Comparison of ENCODE assay signal across 1 cellular context in the genomic region with DNA sequence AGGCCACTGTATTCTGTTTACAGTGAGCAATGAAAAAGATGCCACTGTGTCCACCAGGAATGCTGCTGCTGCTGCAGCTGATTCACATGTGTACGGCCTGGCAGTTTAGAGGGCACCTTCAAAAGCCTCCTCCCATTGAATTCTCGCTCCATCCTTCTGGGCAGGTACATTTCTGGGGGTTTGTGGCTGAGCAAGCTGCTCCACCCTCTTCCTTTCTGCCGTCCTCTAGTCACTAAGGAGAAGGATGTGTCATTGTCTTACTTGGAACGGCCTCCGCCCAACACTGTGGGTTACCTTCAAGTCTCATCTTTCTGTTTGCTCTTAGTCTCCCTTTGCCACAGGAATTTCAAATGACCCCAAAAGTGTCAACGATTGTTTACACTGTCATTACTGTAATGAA.
TF ChIP-seq lines count a peak whose summit lies in the region.

No MANE protein-coding gene starts in this region.

TF ChIP-seq in GM23338, 12 proteins besides CTCF, POLR2A, EP300 and RAD21 (continued from another document):
- TF ChIP-seq EZH2phosphoT487 (IDR thresholded peaks at IDR 0.05; ENCODE audit: unreplicated experiment) (no peak), CREB1 (CRISPR knock-in tag; IDR thresholded peaks at IDR 0.05; ENCODE audit: low read depth) (no peak), EZH2 (IDR thresholded peaks at IDR 0.05; ENCODE audit: low read depth, unreplicated experiment) (no peak), ZNF114 (CRISPR knock-in tag; IDR thresholded peaks at IDR 0.05) (no peak), NANOG (IDR thresholded peaks at IDR 0.05; ENCODE audit: borderline replicate concordance) (no peak)
- TF ChIP-seq, protein P1, sequence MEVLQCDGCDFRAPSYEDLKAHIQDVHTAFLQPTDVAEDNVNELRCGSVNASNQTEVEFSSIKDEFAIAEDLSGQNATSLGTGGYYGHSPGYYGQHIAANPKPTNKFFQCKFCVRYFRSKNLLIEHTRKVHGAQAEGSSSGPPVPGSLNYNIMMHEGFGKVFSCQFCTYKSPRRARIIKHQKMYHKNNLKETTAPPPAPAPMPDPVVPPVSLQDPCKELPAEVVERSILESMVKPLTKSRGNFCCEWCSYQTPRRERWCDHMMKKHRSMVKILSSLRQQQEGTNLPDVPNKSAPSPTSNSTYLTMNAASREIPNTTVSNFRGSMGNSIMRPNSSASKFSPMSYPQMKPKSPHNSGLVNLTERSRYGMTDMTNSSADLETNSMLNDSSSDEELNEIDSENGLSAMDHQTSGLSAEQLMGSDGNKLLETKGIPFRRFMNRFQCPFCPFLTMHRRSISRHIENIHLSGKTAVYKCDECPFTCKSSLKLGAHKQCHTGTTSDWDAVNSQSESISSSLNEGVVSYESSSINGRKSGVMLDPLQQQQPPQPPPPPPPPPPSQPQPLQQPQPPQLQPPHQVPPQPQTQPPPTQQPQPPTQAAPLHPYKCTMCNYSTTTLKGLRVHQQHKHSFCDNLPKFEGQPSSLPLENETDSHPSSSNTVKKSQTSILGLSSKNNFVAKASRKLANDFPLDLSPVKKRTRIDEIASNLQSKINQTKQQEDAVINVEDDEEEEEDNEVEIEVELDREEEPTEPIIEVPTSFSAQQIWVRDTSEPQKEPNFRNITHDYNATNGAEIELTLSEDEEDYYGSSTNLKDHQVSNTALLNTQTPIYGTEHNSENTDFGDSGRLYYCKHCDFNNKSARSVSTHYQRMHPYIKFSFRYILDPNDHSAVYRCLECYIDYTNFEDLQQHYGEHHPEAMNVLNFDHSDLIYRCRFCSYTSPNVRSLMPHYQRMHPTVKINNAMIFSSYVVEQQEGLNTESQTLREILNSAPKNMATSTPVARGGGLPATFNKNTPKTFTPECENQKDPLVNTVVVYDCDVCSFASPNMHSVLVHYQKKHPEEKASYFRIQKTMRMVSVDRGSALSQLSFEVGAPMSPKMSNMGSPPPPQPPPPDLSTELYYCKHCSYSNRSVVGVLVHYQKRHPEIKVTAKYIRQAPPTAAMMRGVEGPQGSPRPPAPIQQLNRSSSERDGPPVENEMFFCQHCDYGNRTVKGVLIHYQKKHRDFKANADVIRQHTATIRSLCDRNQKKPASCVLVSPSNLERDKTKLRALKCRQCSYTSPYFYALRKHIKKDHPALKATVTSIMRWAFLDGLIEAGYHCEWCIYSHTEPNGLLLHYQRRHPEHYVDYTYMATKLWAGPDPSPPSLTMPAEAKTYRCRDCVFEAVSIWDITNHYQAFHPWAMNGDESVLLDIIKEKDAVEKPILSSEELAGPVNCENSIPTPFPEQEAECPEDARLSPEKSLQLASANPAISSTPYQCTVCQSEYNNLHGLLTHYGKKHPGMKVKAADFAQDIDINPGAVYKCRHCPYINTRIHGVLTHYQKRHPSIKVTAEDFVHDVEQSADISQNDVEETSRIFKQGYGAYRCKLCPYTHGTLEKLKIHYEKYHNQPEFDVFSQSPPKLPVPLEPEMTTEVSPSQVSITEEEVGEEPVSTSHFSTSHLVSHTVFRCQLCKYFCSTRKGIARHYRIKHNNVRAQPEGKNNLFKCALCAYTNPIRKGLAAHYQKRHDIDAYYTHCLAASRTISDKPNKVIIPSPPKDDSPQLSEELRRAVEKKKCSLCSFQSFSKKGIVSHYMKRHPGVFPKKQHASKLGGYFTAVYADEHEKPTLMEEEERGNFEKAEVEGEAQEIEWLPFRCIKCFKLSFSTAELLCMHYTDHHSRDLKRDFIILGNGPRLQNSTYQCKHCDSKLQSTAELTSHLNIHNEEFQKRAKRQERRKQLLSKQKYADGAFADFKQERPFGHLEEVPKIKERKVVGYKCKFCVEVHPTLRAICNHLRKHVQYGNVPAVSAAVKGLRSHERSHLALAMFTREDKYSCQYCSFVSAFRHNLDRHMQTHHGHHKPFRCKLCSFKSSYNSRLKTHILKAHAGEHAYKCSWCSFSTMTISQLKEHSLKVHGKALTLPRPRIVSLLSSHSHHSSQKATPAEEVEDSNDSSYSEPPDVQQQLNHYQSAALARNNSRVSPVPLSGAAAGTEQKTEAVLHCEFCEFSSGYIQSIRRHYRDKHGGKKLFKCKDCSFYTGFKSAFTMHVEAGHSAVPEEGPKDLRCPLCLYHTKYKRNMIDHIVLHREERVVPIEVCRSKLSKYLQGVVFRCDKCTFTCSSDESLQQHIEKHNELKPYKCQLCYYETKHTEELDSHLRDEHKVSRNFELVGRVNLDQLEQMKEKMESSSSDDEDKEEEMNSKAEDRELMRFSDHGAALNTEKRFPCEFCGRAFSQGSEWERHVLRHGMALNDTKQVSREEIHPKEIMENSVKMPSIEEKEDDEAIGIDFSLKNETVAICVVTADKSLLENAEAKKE (CRISPR knock-in tag; IDR thresholded peaks at IDR 0.05): no peak
- TF ChIP-seq, protein P2, sequence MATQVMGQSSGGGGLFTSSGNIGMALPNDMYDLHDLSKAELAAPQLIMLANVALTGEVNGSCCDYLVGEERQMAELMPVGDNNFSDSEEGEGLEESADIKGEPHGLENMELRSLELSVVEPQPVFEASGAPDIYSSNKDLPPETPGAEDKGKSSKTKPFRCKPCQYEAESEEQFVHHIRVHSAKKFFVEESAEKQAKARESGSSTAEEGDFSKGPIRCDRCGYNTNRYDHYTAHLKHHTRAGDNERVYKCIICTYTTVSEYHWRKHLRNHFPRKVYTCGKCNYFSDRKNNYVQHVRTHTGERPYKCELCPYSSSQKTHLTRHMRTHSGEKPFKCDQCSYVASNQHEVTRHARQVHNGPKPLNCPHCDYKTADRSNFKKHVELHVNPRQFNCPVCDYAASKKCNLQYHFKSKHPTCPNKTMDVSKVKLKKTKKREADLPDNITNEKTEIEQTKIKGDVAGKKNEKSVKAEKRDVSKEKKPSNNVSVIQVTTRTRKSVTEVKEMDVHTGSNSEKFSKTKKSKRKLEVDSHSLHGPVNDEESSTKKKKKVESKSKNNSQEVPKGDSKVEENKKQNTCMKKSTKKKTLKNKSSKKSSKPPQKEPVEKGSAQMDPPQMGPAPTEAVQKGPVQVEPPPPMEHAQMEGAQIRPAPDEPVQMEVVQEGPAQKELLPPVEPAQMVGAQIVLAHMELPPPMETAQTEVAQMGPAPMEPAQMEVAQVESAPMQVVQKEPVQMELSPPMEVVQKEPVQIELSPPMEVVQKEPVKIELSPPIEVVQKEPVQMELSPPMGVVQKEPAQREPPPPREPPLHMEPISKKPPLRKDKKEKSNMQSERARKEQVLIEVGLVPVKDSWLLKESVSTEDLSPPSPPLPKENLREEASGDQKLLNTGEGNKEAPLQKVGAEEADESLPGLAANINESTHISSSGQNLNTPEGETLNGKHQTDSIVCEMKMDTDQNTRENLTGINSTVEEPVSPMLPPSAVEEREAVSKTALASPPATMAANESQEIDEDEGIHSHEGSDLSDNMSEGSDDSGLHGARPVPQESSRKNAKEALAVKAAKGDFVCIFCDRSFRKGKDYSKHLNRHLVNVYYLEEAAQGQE (IDR thresholded peaks at IDR 0.05; ENCODE audit: unreplicated experiment): no peak
TF ChIP-seq in GM23338: peak in this region for 0.
